8 cellular contexts compared by ENCODE assay signal in genomic region chr9:133355881-133356357, GRCh38. TPM values are rescaled to one million over a fixed set of nuclear protein-coding genes. Genes with fewer than 3 reads are reported as not detected.
DNase-seq lines count a peak whose midpoint lies in the region; ATAC-seq lines count a peak whose summit lies in the region.

No MANE protein-coding gene starts in this region.

- peaks cover 3 to 9% of the 10 kb centered on the region in 2 donors for H3K36me3 Mint-ChIP-seq in naive B cell

- H3K27ac Mint-ChIP-seq in naive B cell: peak overlapping the region in 5 of 6 donors; percentile 30 to 95 (median 87)

- peak overlapping the region; percentile 91 to 92 for H3K4me3 ChIP-seq in duodenal mucosa (ENCODE audit: low read depth in 1 of 2, low read length in 2 of 2)

- H3K27ac ChIP-seq in duodenal mucosa (ENCODE audit: low read depth, low read length): no peak overlapping the region

- no peaks in the 10 kb centered on the region for H3K27me3 Mint-ChIP-seq in naive B cell

- DNase-seq in Daoy (ENCODE audit: low read depth) (peak; percentile 35), NOMO-1 treated with DMSO at 0.1 percent for 48 hours (lab: John Stamatoyannopoulos, UW; ENCODE audit: unreplicated experiment) (peak; percentile 32), naive B cell (no peak), foreskin melanocyte (no peak), globus pallidus (ENCODE audit: low spot score) (no peak)

- peaks cover 39 to 49% of the 10 kb centered on the region in 2 donors for H3K4me1 ChIP-seq in duodenal mucosa (ENCODE audit: control insufficient read depth in 1 of 2, insufficient read depth in 2 of 2, low read length in 2 of 2)

- peak overlapping the region; percentile 79 to 95 (median 88) for H3K4me3 Mint-ChIP-seq in naive B cell

- peak overlapping the region; percentile 74 to 79 for H3K9ac ChIP-seq in duodenal mucosa (ENCODE audit: low read depth in 1 of 2, low read length in 2 of 2)

- H3K9me3 ChIP-seq in duodenal mucosa (ENCODE audit: control insufficient read depth in 1 of 2, low read length in 2 of 2): no peaks in the 10 kb centered on the region

- peaks cover 23 to 48% (median 30%) of the 10 kb centered on the region in 3 donors for H3K4me1 Mint-ChIP-seq in naive B cell

- peak; percentile 35 for ATAC-seq in GM21786 (IDR thresholded peaks at IDR 0.05; ENCODE audit: unreplicated experiment)
- peak; percentile 41 to 52 for ATAC-seq in naive B cell (ENCODE audit: low read depth in 2 of 2)
- ATAC-seq in GM21360 (IDR thresholded peaks at IDR 0.05; ENCODE audit: unreplicated experiment): no peak

- no peaks in the 10 kb centered on the region for H3K9me3 Mint-ChIP-seq in naive B cell

- no peaks in the 10 kb centered on the region for H3K27me3 ChIP-seq in duodenal mucosa (ENCODE audit: control insufficient read depth in 1 of 2, insufficient read depth in 2 of 2, low read length in 2 of 2)

- H3K36me3 ChIP-seq in duodenal mucosa (ENCODE audit: control insufficient read depth in 1 of 2, insufficient read depth in 2 of 2, low read length in 2 of 2): peaks cover 28 to 54% of the 10 kb centered on the region in 2 donors

RNA-seq across cellular contexts. Expression of gene SURF1, which starts 0.4 kb away (rescaled TPM):
- total RNA-seq in Daoy (2014; rRNA removed; shearing (Covaris generic)): 46.4 and 57.8 TPM in 2 replicates
- 100 to 1,000 TPM in 1 of 6 donors, 10 to 100 TPM in 5; 77.6 to 142 (median 94.1) TPM for polyA plus RNA-seq in naive B cell (ENCODE audit: low read depth in 6 of 6)

RNA-seq across cellular contexts. Expression of gene SURF2, which starts 0.4 kb away (rescaled TPM):
- 56.2 and 82.3 TPM in 2 replicates for total RNA-seq in Daoy (2014; rRNA removed; shearing (Covaris generic))
- 10 to 100 TPM; 21.6 to 40.5 (median 28.1) TPM for polyA plus RNA-seq in naive B cell (ENCODE audit: low read depth in 6 of 6)

RNA-seq across cellular contexts. Expression of gene RPL7A, which starts 7.9 kb away (rescaled TPM):
- 4,321 and 4,992 TPM in 2 replicates for total RNA-seq in Daoy (2014; rRNA removed; shearing (Covaris generic))
- 1,000 to 10,000 TPM in 5 of 6 donors, 100 to 1,000 TPM in 1; 715 to 1,392 (median 1,075) TPM for polyA plus RNA-seq in naive B cell (ENCODE audit: low read depth in 6 of 6)

RNA-seq across cellular contexts. Expression of gene MED22, which starts 8.0 kb away (rescaled TPM):
- 22.0 and 28.2 TPM in 2 replicates for total RNA-seq in Daoy (2014; rRNA removed; shearing (Covaris generic))
- 10 to 100 TPM; 14.9 to 36.8 (median 20.2) TPM for polyA plus RNA-seq in naive B cell (ENCODE audit: low read depth in 6 of 6)

RNA-seq across cellular contexts. Expression of gene SURF6, which starts 19.9 kb away (rescaled TPM):
- total RNA-seq in Daoy (2014; rRNA removed; shearing (Covaris generic)): 33.6 and 52.9 TPM in 2 replicates
- polyA plus RNA-seq in naive B cell (ENCODE audit: low read depth in 6 of 6): 10 to 100 TPM in 1 of 6 donors, 1 to 10 TPM in 4, under 1 TPM in 1; 0.09 to 13.0 (median 6.8) TPM

Comparison
In these comparisons a context has a peak if more than half of its experiments do, and no peak if none do; other contexts are left out.
1. DNase-seq: peak in Daoy (single experiment) and NOMO-1 treated with DMSO at 0.1 percent for 48 hours (single experiment); none in naive B cell (single experiment), foreskin melanocyte (single experiment) and globus pallidus (single experiment).